Comparison of ENCODE assay signal across 16 cellular contexts in genomic region chr13:79534596-79534995, GRCh38.
"Had no signal": no experiment of that assay in that cellular context is flagged by ENCODE, and none has a peak within 500 bp of the region (broad histone marks: within the 10 kb centered on the region; RNA-seq: fewer than 3 reads in every experiment).

No MANE protein-coding gene starts in this region.

- H3K9me3 Mint-ChIP-seq: activated CD8-positive, alpha-beta T cell treated with anti-CD3 and anti-CD28 coated beads for 36 hours; activated naive CD8-positive, alpha-beta T cell treated with anti-CD3 and anti-CD28 coated beads, Interleukin-2, amount 50 U/mL, for 24 hours; activated T-helper 1 cell treated with anti-CD3 and anti-CD28 coated beads, Interleukin-12 subunit alpha, Interleukin-12 subunit beta, Interleukin-2, Interleukin-4 antibody, amounts not matched to agents 30 ng/mL and 10 ng/mL and 1 ng/mL, durations not matched to agents 14 hours and 24 hours and 36 hours; nephron had no signal

- ATAC-seq: activated CD8-positive, alpha-beta T cell treated with anti-CD3 and anti-CD28 coated beads for 36 hours; activated naive CD8-positive, alpha-beta T cell treated with anti-CD3 and anti-CD28 coated beads, Interleukin-2, amount 50 U/mL, for 24 hours; gastroesophageal sphincter had no signal

- H3K27me3 ChIP-seq: ascending aorta, colonic mucosa, gastroesophageal sphincter, stomach, thyroid gland had no signal

- DNase-seq: activated CD4-positive, alpha-beta T cell treated with anti-CD3 and anti-CD28 coated beads for 1 hour; activated CD8-positive, alpha-beta memory T cell treated with anti-CD3 and anti-CD28 coated beads, Interleukin-2, amount 50 U/mL, for 4 hours; activated CD8-positive, alpha-beta T cell treated with anti-CD3 and anti-CD28 coated beads for 36 hours; activated naive CD4-positive, alpha-beta T cell treated with Interleukin-2 at 50 U/mL for 16 hours; activated naive CD8-positive, alpha-beta T cell treated with anti-CD3 and anti-CD28 coated beads, Interleukin-2, amount 50 U/mL, for 24 hours; colonic mucosa; effector CD8-positive, alpha-beta T cell; hippocampal formation; stimulated activated CD4-positive, alpha-beta T cell treated with anti-CD3 and anti-CD28 coated beads, Interleukin-4, amount 100 ng/mL, for 4 hours; stomach; thyroid gland had no signal

- H3K9me3 ChIP-seq: ascending aorta, colonic mucosa, gastroesophageal sphincter, stomach, thyroid gland had no signal

- H3K4me3 Mint-ChIP-seq: activated CD8-positive, alpha-beta T cell treated with anti-CD3 and anti-CD28 coated beads for 36 hours; activated naive CD8-positive, alpha-beta T cell treated with anti-CD3 and anti-CD28 coated beads, Interleukin-2, amount 50 U/mL, for 24 hours; activated T-helper 1 cell treated with anti-CD3 and anti-CD28 coated beads, Interleukin-12 subunit alpha, Interleukin-12 subunit beta, Interleukin-2, Interleukin-4 antibody, amounts not matched to agents 30 ng/mL and 10 ng/mL and 1 ng/mL, durations not matched to agents 14 hours and 24 hours and 36 hours; nephron had no signal

- H3K4me3 ChIP-seq: ascending aorta, colonic mucosa, gastroesophageal sphincter, skin epidermis, stomach, thyroid gland had no signal

- H3K27ac ChIP-seq: ascending aorta, colonic mucosa, gastroesophageal sphincter, skin epidermis, stomach, thyroid gland had no signal

- H3K27ac Mint-ChIP-seq: activated CD8-positive, alpha-beta T cell treated with anti-CD3 and anti-CD28 coated beads for 36 hours; activated naive CD8-positive, alpha-beta T cell treated with anti-CD3 and anti-CD28 coated beads, Interleukin-2, amount 50 U/mL, for 24 hours; nephron had no signal

- H3K36me3 ChIP-seq: colonic mucosa, gastroesophageal sphincter, thyroid gland had no signal

- H3K27me3 Mint-ChIP-seq: activated CD8-positive, alpha-beta T cell treated with anti-CD3 and anti-CD28 coated beads for 36 hours; activated naive CD8-positive, alpha-beta T cell treated with anti-CD3 and anti-CD28 coated beads, Interleukin-2, amount 50 U/mL, for 24 hours had no signal

- H3K4me1 ChIP-seq: ascending aorta, colonic mucosa, thyroid gland had no signal
